ENCODE assay signal across 8 cellular contexts in genomic region chr6:106145741-106146227, GRCh38. TPM values are rescaled to one million over a fixed set of nuclear protein-coding genes. Genes with fewer than 3 reads are reported as not detected.
DNase-seq lines count a peak whose midpoint lies in the region; ATAC-seq, FAIRE-seq and TF ChIP-seq lines count a peak whose summit lies in the region.

No MANE protein-coding gene starts in this region.

- peaks cover 20% of the 10 kb centered on the region for H3F3A ChIP-seq in PC-9 (ENCODE audit: insufficient read depth, low read depth)

- TF ChIP-seq POLR2A in GM12892 (IDR thresholded peaks at IDR 0.05; ENCODE audit: low read depth, low read length) (no peak), GM12878 (IDR thresholded peaks at IDR 0.05; ENCODE audit: low read depth, low read length) (no peak), suprapubic skin (IDR thresholded peaks at IDR 0.05) (no peak)

- POLR2A ChIA-PET in GM12878 (lab: Charles Lee) (interaction anchor here (0.6 to 1.5 kb wide), 4 partner anchors 9 to 53 kb away, joined by 3 to 9 read pairs (median 4); no protein-coding TSS in a partner anchor), PC-9 (lab: Charles Lee; ENCODE audit: unreplicated experiment) (no interaction called here)

- no peak overlapping the region; the same call in 1 of the 2 replicates for H3K4me3 ChIP-seq in GM12878
- H3K4me3 ChIP-seq in suprapubic skin = no peak overlapping the region
- H3K4me3 ChIP-seq in PC-9 = no peak overlapping the region

- WGBS in GM12878 (ENCODE audit: insufficient coverage, insufficient replicate concordance, low lambda C conversion rate, missing lambda C conversion rate) = under 1% methylated on average over 7 of the region's 7 CpGs
- 64% methylated on average over 7 of the region's 7 CpGs for WGBS in suprapubic skin

- TF ChIP-seq EP300 in GM12878 (IDR thresholded peaks at IDR 0.05; ENCODE audit: borderline replicate concordance in 1 of 2, control insufficient read depth in 1 of 2, low read depth in 2 of 2, low read length in 2 of 2) (no peak), suprapubic skin (IDR thresholded peaks at IDR 0.05) (no peak)

- H3K9ac ChIP-seq in GM12878 (ENCODE audit: control insufficient read depth, insufficient read depth, low read length) = no peak overlapping the region

- FAIRE-seq in GM12892 (lab: Jason Lieb, UNC) (peak; percentile 71), GM12878 (lab: Jason Lieb, UNC) (no peak)

- SMC1A ChIA-PET in GM12878 (lab: Charles Lee; ENCODE audit: uncharacterized antibody, unreplicated experiment) = interaction anchor here (0.7 to 18.2 kb wide), 19 partner anchors 10 to 352 kb away, joined by 3 to 217 read pairs (median 4); partner anchors contain the start of gene PRDM1

- CTCF ChIA-PET in GM12878 (lab: Yijun Ruan, JAX) (interaction anchor here (0.9 to 3.2 kb wide), 8 partner anchors 8 to 78 kb away, joined by 3 to 27 read pairs (median 4); no protein-coding TSS in a partner anchor), PC-9 (lab: Charles Lee) (no interaction called here)

- no peaks in the 10 kb centered on the region for H3K36me3 ChIP-seq in GM12878 (ENCODE audit: control insufficient read depth in 2 of 2, insufficient read depth in 2 of 2, low read length in 1 of 2)
- H3K36me3 ChIP-seq in suprapubic skin = no peaks in the 10 kb centered on the region
- no peaks in the 10 kb centered on the region for H3K36me3 ChIP-seq in PC-9 (ENCODE audit: low read depth)

- peak; percentile 23 for ATAC-seq in HG03378 (IDR thresholded peaks at IDR 0.05; ENCODE audit: unreplicated experiment)
- ATAC-seq in GM12878 = peak; percentile 46

- peak overlapping the region; percentile 69 for H3K4me2 ChIP-seq in GM12878 (ENCODE audit: control insufficient read depth, insufficient read depth)
- H3K4me2 ChIP-seq in PC-9 = no peak overlapping the region

- H3K9me3 ChIP-seq in GM12878 (replicated peaks; ENCODE audit: control insufficient read depth, insufficient read depth, low read length) (no peaks in the 10 kb centered on the region), suprapubic skin (no peaks in the 10 kb centered on the region), PC-9 (ENCODE audit: insufficient read depth, low read depth) (no peaks in the 10 kb centered on the region)

- H3K79me2 ChIP-seq in GM12878 (ENCODE audit: control insufficient read depth, insufficient read depth, low read length) (no peaks in the 10 kb centered on the region), PC-9 (ENCODE audit: low read depth) (no peaks in the 10 kb centered on the region)

- TF ChIP-seq CTCF in GM20000 (IDR thresholded peaks at IDR 0.05; ENCODE audit: extremely low read depth, missing control alignments) (no peak), GM12878 (IDR thresholded peaks at IDR 0.05 in 2 of 3, conservative IDR thresholded peaks at IDR 0.05 in 1 of 3; ENCODE audit: control insufficient read depth in 2 of 3, extremely low read depth in 1 of 3, insufficient read depth in 1 of 3, low read depth in 3 of 3, low read length in 3 of 3) (no peak), suprapubic skin (IDR thresholded peaks at IDR 0.05) (no peak), PC-9 (conservative IDR thresholded peaks at IDR 0.05) (no peak)

- BruUV-seq in GM12878 (replicated peaks; lab: Mats Ljungman, UMichigan) (no TSS peak), PC-9 (replicated peaks; lab: Mats Ljungman, UMichigan) (no TSS peak)

- H4K20me1 ChIP-seq in GM12878 (ENCODE audit: control insufficient read depth, insufficient read depth) = no peaks in the 10 kb centered on the region
- no peaks in the 10 kb centered on the region for H4K20me1 ChIP-seq in PC-9 (ENCODE audit: insufficient read depth)

- H3K4me1 ChIP-seq in GM12878 (ENCODE audit: control insufficient read depth, insufficient read depth, low read length) = peaks cover 55% of the 10 kb centered on the region
- H3K4me1 ChIP-seq in suprapubic skin = no peaks in the 10 kb centered on the region
- H3K4me1 ChIP-seq in PC-9 (replicated peaks; ENCODE audit: insufficient read depth) = peaks cover 51% of the 10 kb centered on the region

- no peaks in the 10 kb centered on the region for H3K9me2 ChIP-seq in PC-9 (ENCODE audit: insufficient read depth)

- no peak for DNase-seq in GM12892 (ENCODE audit: insufficient read length)
- DNase-seq in GM20000 (ENCODE audit: low spot score) = peak; percentile 26
- peak; percentile 66 for DNase-seq in GM12878 (ENCODE audit: low read depth, low spot score)
- no peak for DNase-seq in cerebellum (ENCODE audit: low spot score)
- no peak for DNase-seq in NCI-H2107 treated with DMSO at 0.1 percent for 48 hours (lab: John Stamatoyannopoulos, UW; ENCODE audit: unreplicated experiment)
- DNase-seq in suprapubic skin (ENCODE audit: low spot score in 2 of 2) = no peak
- no peak for DNase-seq in PC-9

- in situ Hi-C loops in GM12878 (cut with MboI) = no loop called here

- H3K27ac ChIP-seq in GM12878 (ENCODE audit: control insufficient read depth, insufficient read depth) = peak overlapping the region; percentile 62
- no peak overlapping the region for H3K27ac ChIP-seq in suprapubic skin
- H3K27ac ChIP-seq in PC-9 = no peak overlapping the region

- H3K27me3 ChIP-seq in GM12878 (replicated peaks in 1 of 2; ENCODE audit: control insufficient read depth in 2 of 2, insufficient read depth in 2 of 2, low read length in 1 of 2) (no peaks in the 10 kb centered on the region), suprapubic skin (no peaks in the 10 kb centered on the region), PC-9 (ENCODE audit: insufficient read depth, low read depth) (no peaks in the 10 kb centered on the region)

- no peak overlapping the region for H2AFZ ChIP-seq in GM12878 (ENCODE audit: control insufficient read depth, low read depth, low read length)
- H2AFZ ChIP-seq in PC-9 = no peak overlapping the region

- intact Hi-C loops in GM12878 (cut with micrococcal nuclease; ENCODE audit: unreplicated experiment) = loop anchor here (1.0 to 2.0 kb wide), 3 partner anchors 19 to 43 kb away; no protein-coding TSS in a partner anchor
- intact Hi-C loops in PC-9 (cut with micrococcal nuclease; ENCODE audit: unreplicated experiment) = loop anchor here (5.0 kb wide), 1 partner anchor 52 kb away; no protein-coding TSS in a partner anchor

- RAD21 ChIA-PET in GM12878 (lab: Charles Lee; ENCODE audit: unreplicated experiment) = interaction anchor here (1.0 to 8.7 kb wide), 6 partner anchors 20 to 77 kb away, joined by 3 to 90 read pairs (median 8); no protein-coding TSS in a partner anchor

- no peak for TF ChIP-seq RAD21 in GM12878 (IDR thresholded peaks at IDR 0.05; ENCODE audit: insufficient read depth, low read depth, low read length)

TF ChIP-seq in GM12878, 131 proteins besides CTCF, POLR2A, EP300 and RAD21 (continues in another document):
- TF ChIP-seq, protein P1, sequence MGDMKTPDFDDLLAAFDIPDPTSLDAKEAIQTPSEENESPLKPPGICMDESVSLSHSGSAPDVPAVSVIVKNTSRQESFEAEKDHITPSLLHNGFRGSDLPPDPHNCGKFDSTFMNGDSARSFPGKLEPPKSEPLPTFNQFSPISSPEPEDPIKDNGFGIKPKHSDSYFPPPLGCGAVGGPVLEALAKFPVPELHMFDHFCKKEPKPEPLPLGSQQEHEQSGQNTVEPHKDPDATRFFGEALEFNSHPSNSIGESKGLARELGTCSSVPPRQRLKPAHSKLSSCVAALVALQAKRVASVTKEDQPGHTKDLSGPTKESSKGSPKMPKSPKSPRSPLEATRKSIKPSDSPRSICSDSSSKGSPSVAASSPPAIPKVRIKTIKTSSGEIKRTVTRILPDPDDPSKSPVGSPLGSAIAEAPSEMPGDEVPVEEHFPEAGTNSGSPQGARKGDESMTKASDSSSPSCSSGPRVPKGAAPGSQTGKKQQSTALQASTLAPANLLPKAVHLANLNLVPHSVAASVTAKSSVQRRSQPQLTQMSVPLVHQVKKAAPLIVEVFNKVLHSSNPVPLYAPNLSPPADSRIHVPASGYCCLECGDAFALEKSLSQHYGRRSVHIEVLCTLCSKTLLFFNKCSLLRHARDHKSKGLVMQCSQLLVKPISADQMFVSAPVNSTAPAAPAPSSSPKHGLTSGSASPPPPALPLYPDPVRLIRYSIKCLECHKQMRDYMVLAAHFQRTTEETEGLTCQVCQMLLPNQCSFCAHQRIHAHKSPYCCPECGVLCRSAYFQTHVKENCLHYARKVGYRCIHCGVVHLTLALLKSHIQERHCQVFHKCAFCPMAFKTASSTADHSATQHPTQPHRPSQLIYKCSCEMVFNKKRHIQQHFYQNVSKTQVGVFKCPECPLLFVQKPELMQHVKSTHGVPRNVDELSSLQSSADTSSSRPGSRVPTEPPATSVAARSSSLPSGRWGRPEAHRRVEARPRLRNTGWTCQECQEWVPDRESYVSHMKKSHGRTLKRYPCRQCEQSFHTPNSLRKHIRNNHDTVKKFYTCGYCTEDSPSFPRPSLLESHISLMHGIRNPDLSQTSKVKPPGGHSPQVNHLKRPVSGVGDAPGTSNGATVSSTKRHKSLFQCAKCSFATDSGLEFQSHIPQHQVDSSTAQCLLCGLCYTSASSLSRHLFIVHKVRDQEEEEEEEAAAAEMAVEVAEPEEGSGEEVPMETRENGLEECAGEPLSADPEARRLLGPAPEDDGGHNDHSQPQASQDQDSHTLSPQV (IDR thresholded peaks at IDR 0.05) = no peak
- peak; percentile 67; the same call in 1 of the 2 replicates for TF ChIP-seq TCF12 (IDR thresholded peaks at IDR 0.05; ENCODE audit: low read depth, low read length)
- TF ChIP-seq RB1 (IDR thresholded peaks at IDR 0.05; ENCODE audit: borderline replicate concordance) = no peak
- peak; percentile 39; the same call in 1 of the 2 replicates for TF ChIP-seq JUNB (IDR thresholded peaks at IDR 0.05)

RNA-seq across cellular contexts. Expression of gene PRDM1, which starts 59.6 kb away (rescaled TPM):
- polyA plus RNA-seq in GM12892 (2012; ENCODE audit: missing spikeins) = 12.7 TPM
- 7.9 and 9.9 TPM in 2 replicates for total RNA-seq in GM12878 (2013; cell fraction: nucleolus; rRNA removed)
- total RNA-seq in GM12878 (2014; rRNA removed) = 3.7 and 4.0 TPM in 2 replicates
- total RNA-seq in GM12878 (2014; rRNA removed; fragmentation: Illumina TruSeq; extraction: Trizol) = 4.0 and 4.1 TPM in 2 replicates
- total RNA-seq in GM12878 (2021) = 7.7 and 8.4 TPM in 2 replicates
- polyA plus RNA-seq in GM12878 (2011; ENCODE audit: low read depth) = 8.1 TPM
- 4.0 and 4.2 TPM in 2 replicates for polyA plus RNA-seq in GM12878 (2011; rRNA removed)
- polyA plus RNA-seq in GM12878 (2011; cell fraction: cytosol; rRNA removed) = 3.8 and 4.5 TPM in 2 replicates
- polyA plus RNA-seq in GM12878 (2011; cell fraction: nucleus; rRNA removed) = 7.9 and 9.8 TPM in 2 replicates
- 11.0 and 12.0 TPM in 2 replicates for polyA plus RNA-seq in GM12878 (2012)
- 5.1 and 6.4 TPM in 2 replicates for polyA plus RNA-seq in GM12878 (2014; fragmentation: Illumina TruSeq; extraction: Trizol)
- 1 to 10 TPM; 1.9 to 2.8 TPM for polyA plus RNA-seq in GM12878 (2014; fragmentation: Nextera tagmentation; extraction: Ambion mirVana)
- polyA plus RNA-seq in GM12878 (2014; rRNA removed) = 2.0 and 4.0 TPM in 2 replicates
- 10 to 100 TPM; 13.6 to 15.8 TPM for polyA plus RNA-seq in GM12878 (2016; fragmentation: Nextera tagmentation; extraction: Ambion mirVana)
- polyA minus RNA-seq in GM12878 (2011; rRNA and poly(A)+ RNA removed) = 8.2 and 10.9 TPM in 2 replicates
- 3.6 and 6.0 TPM in 2 replicates for polyA minus RNA-seq in GM12878 (2011; cell fraction: cytosol; rRNA and poly(A)+ RNA removed)
- polyA minus RNA-seq in GM12878 (2011; cell fraction: nucleus; rRNA and poly(A)+ RNA removed) = 13.5 and 21.5 TPM in 2 replicates
- total RNA-seq in cerebellum = 0.45 TPM
- total RNA-seq in suprapubic skin = 10 to 100 TPM; 10.9 to 47.7 (median 27.8) TPM
- total RNA-seq in PC-9 (2021) = 1.4 and 2.6 TPM in 2 replicates

Comparison
In these comparisons a context has a peak if more than half of its experiments do, and no peak if none do; other contexts are left out.
1. DNase-seq: peak in GM20000 (single experiment) and GM12878 (single experiment); none in GM12892 (single experiment), cerebellum (single experiment), NCI-H2107 treated with DMSO at 0.1 percent for 48 hours (single experiment), suprapubic skin (0 of 2) and PC-9 (0 of 2).